8 cellular contexts compared by ENCODE assay signal in genomic region chr1:229514578-229515275, GRCh38. TPM values are rescaled to one million over a fixed set of nuclear protein-coding genes. Genes with fewer than 3 reads are reported as not detected.
A peak's percentile ranks its signal among the peaks of the same experiment; 100 is the strongest.
DNase-seq lines count a peak whose midpoint lies in the region; ATAC-seq, FAIRE-seq and TF ChIP-seq lines count a peak whose summit lies in the region.

No MANE protein-coding gene starts in this region.

- peak; percentile 76 for ATAC-seq in HG03442 (IDR thresholded peaks at IDR 0.05; ENCODE audit: unreplicated experiment)
- ATAC-seq in activated CD8-positive, alpha-beta T cell treated with anti-CD3 and anti-CD28 coated beads for 36 hours = peak; percentile 88

- CTCF ChIA-PET in activated CD8-positive, alpha-beta T cell treated with anti-CD3 and anti-CD28 coated beads for 36 hours (lab: Charles Lee) = interaction anchor here (0.7 to 1.8 kb wide), 10 partner anchors 12 to 259 kb away, joined by 3 to 15 read pairs (median 4); partner anchors contain the start of gene ABCB10

- no peaks in the 10 kb centered on the region for H3K9me3 Mint-ChIP-seq in activated CD8-positive, alpha-beta T cell treated with anti-CD3 and anti-CD28 coated beads for 36 hours
- no peaks in the 10 kb centered on the region for H3K9me3 Mint-ChIP-seq in mesothelial cell of epicardium

- no peak overlapping the region for H3K4me3 Mint-ChIP-seq in activated CD8-positive, alpha-beta T cell treated with anti-CD3 and anti-CD28 coated beads for 36 hours
- H3K4me3 Mint-ChIP-seq in mesothelial cell of epicardium = no peak overlapping the region

- H3K4me1 Mint-ChIP-seq in activated CD8-positive, alpha-beta T cell treated with anti-CD3 and anti-CD28 coated beads for 36 hours (ENCODE audit: low read depth) = peaks cover 8% of the 10 kb centered on the region
- no peaks in the 10 kb centered on the region for H3K4me1 Mint-ChIP-seq in mesothelial cell of epicardium

- intact Hi-C loops in activated CD8-positive, alpha-beta T cell treated with anti-CD3 and anti-CD28 coated beads for 36 hours (cut with micrococcal nuclease) = loop anchor here (1.0 kb wide), 1 partner anchor 256 kb away; no protein-coding TSS in a partner anchor

- peak; percentile 72 for FAIRE-seq in endometrium (lab: Jason Lieb, UNC)

- peak; percentile 90 for TF ChIP-seq CTCF in activated CD8-positive, alpha-beta T cell treated with anti-CD3 and anti-CD28 coated beads for 36 hours (IDR thresholded peaks at IDR 0.05)
- TF ChIP-seq CTCF in mesothelial cell of epicardium (IDR thresholded peaks at IDR 0.05; ENCODE audit: unreplicated experiment) = peak; percentile 61

- H3K27ac Mint-ChIP-seq in activated CD8-positive, alpha-beta T cell treated with anti-CD3 and anti-CD28 coated beads for 36 hours = no peak overlapping the region
- H3K27ac Mint-ChIP-seq in mesothelial cell of epicardium = peak overlapping the region; percentile 30

- H3K27me3 Mint-ChIP-seq in activated CD8-positive, alpha-beta T cell treated with anti-CD3 and anti-CD28 coated beads for 36 hours = no peaks in the 10 kb centered on the region
- no peaks in the 10 kb centered on the region for H3K27me3 Mint-ChIP-seq in mesothelial cell of epicardium (ENCODE audit: low read depth)

- H3K36me3 Mint-ChIP-seq in activated CD8-positive, alpha-beta T cell treated with anti-CD3 and anti-CD28 coated beads for 36 hours (ENCODE audit: low read depth) = peaks cover 2% of the 10 kb centered on the region
- peaks cover 4% of the 10 kb centered on the region for H3K36me3 Mint-ChIP-seq in mesothelial cell of epicardium

- POLR2A ChIA-PET in activated CD8-positive, alpha-beta T cell treated with anti-CD3 and anti-CD28 coated beads for 36 hours (lab: Charles Lee) = no interaction called here

- DNase-seq in NCI-H2081 (lab: John Stamatoyannopoulos, UW) (peak; percentile 72), NCI-H2081 treated with DMSO at 0.1 percent for 48 hours (lab: John Stamatoyannopoulos, UW) (no peak), NCI-H82 treated with DMSO at 0.1 percent for 48 hours (lab: John Stamatoyannopoulos, UW; ENCODE audit: unreplicated experiment) (peak; percentile 56), mesothelial cell of epicardium (ENCODE audit: low spot score in 2 of 2, unreplicated experiment in 2 of 2) (peak in 1 of 2 experiments; percentile 53)
- peak; percentile 66 for DNase-seq in activated CD8-positive, alpha-beta T cell treated with anti-CD3 and anti-CD28 coated beads for 36 hours
- DNase-seq in stimulated activated CD8-positive, alpha-beta memory T cell treated with anti-CD3 and anti-CD28 coated beads, Interleukin-4, amount 100 ng/mL, for 48 hours = peak; percentile 51

RNA-seq across cellular contexts. Expression of gene NUP133, which starts 6.6 kb away (rescaled TPM):
- 10 to 100 TPM; 58.9 to 59.7 TPM for total RNA-seq in activated CD8-positive, alpha-beta T cell treated with anti-CD3 and anti-CD28 coated beads for 36 hours
- total RNA-seq in mesothelial cell of epicardium = 50.9 to 51.8 TPM (median 51.7 TPM) in 3 replicates

RNA-seq across cellular contexts. Expression of gene ABCB10, which starts 43.8 kb away (rescaled TPM):
- 10 to 100 TPM; 30.7 to 32.1 TPM for total RNA-seq in activated CD8-positive, alpha-beta T cell treated with anti-CD3 and anti-CD28 coated beads for 36 hours
- 14.6 to 16.7 TPM (median 16.4 TPM) in 3 replicates for total RNA-seq in mesothelial cell of epicardium
